ENCODE assay signal across 8 cellular contexts in genomic region chr6:149840345-149841075, GRCh38. TPM values are rescaled to one million over a fixed set of nuclear protein-coding genes. Genes with fewer than 3 reads are reported as not detected.
DNase-seq lines count a peak whose midpoint lies in the region; ATAC-seq lines count a peak whose summit lies in the region.

No MANE protein-coding gene starts in this region.

- H3K27me3 ChIP-seq in MG63: no peaks in the 10 kb centered on the region
- H3K27me3 ChIP-seq in right cardiac atrium (ENCODE audit: control insufficient read depth, insufficient read depth): no peaks in the 10 kb centered on the region

- no peaks in the 10 kb centered on the region for H3K4me1 ChIP-seq in right cardiac atrium (ENCODE audit: control insufficient read depth, insufficient read depth, low read length)

- peaks cover 71% of the 10 kb centered on the region for H3K36me3 ChIP-seq in MG63

- H3K9me3 ChIP-seq in MG63 (no peaks in the 10 kb centered on the region), right cardiac atrium (ENCODE audit: control insufficient read depth, low read length) (no peaks in the 10 kb centered on the region)

- ATAC-seq in right cardiac atrium (peak; percentile 95 to 96), GM18907 (IDR thresholded peaks at IDR 0.05; ENCODE audit: unreplicated experiment) (no peak), GM19452 (IDR thresholded peaks at IDR 0.05; ENCODE audit: unreplicated experiment) (no peak)

- no peak overlapping the region for H3K4me3 ChIP-seq in MG63
- no peak overlapping the region for H3K4me3 ChIP-seq in right cardiac atrium (ENCODE audit: low read length)

- intact Hi-C loops in right cardiac atrium (cut with DNase I): no loop called here

- 31% methylated on average over 8 of the region's 8 CpGs for whole genome bisulfite sequencing in right cardiac atrium

- H3K27ac ChIP-seq in angular gyrus (ENCODE audit: low read depth, low read length) (peak overlapping the region; percentile 49), right cardiac atrium (ENCODE audit: low read length) (no peak overlapping the region)

- DNase-seq in GM04504 (ENCODE audit: low read depth): peak; percentile 87
- DNase-seq in MG63: peak; percentile 96
- peak; percentile 30 for DNase-seq in SK-N-DZ (ENCODE audit: low spot score)
- peak; percentile 89 to 97 (median 92) for DNase-seq in right cardiac atrium
- peak; percentile 45 for DNase-seq in stimulated activated CD4-positive, alpha-beta T cell treated with anti-CD3 and anti-CD28 coated beads, Interleukin-12 subunit alpha, Interleukin-12 subunit beta, amount 100 ng/mL, for 4 hours

RNA-seq across cellular contexts. Expression of gene LRP11, which starts 23.6 kb away (rescaled TPM):
- total RNA-seq in MG63 (2014; rRNA removed; shearing (Covaris generic); ENCODE audit: low replicate concordance): 40.1 and 48.0 TPM in 2 replicates
- 21.8 and 25.4 TPM in 2 replicates for polyA plus RNA-seq in SK-N-DZ (2014; cell fraction: cytosol; rRNA removed)
- polyA plus RNA-seq in SK-N-DZ (2014; cell fraction: nucleus; rRNA removed): 15.9 and 19.2 TPM in 2 replicates
- total RNA-seq in right cardiac atrium: 10 to 100 TPM; 16.8 to 36.6 (median 23.5) TPM
- polyA plus RNA-seq in right cardiac atrium: 11.5 TPM

RNA-seq across cellular contexts. Expression of gene RAET1E, which starts 57.4 kb away (rescaled TPM):
- 2.8 and 5.7 TPM in 2 replicates for total RNA-seq in MG63 (2014; rRNA removed; shearing (Covaris generic); ENCODE audit: low replicate concordance)
- polyA plus RNA-seq in SK-N-DZ (2014; cell fraction: cytosol; rRNA removed): not detected in 2 replicates
- polyA plus RNA-seq in SK-N-DZ (2014; cell fraction: nucleus; rRNA removed): not detected in 2 replicates
- under 1 TPM; 0.17 to 0.45 (median 0.39) TPM for total RNA-seq in right cardiac atrium
- 0.41 TPM for polyA plus RNA-seq in right cardiac atrium

Comparison
In these comparisons a context has a peak if more than half of its experiments do, and no peak if none do; other contexts are left out.
1. DNase-seq: peak in every context shown above with its lines; median percentile 96 in MG63; 92 in right cardiac atrium; 87 in GM04504; 45 in stimulated activated CD4-positive, alpha-beta T cell treated with anti-CD3 and anti-CD28 coated beads, Interleukin-12 subunit alpha, Interleukin-12 subunit beta, amount 100 ng/mL, for 4 hours; 30 in SK-N-DZ.
2. ATAC-seq: peak in right cardiac atrium (2 of 2); none in GM18907 (single experiment) and GM19452 (single experiment).